In the genomic region with DNA sequence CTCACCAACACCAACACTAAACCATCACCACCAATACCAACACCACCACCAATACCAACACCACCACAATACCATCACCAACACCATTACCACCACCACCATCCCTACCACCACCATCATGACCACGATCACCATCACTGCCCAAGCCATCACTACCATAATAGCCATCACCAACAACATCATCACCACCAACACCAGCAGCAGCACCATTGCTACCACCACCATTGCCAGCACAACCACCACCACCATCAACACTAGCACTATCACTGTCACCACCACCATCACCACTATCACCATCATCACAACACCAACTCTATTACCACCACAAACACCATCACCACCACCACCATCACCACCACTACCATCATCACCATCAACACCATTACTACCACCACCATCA, we compare ENCODE assay signal across 11 cellular contexts.
"Had no signal": no experiment of that assay in that cellular context is flagged by ENCODE, and none has a peak within 500 bp of the region (broad histone marks: within the 10 kb centered on the region; RNA-seq: fewer than 3 reads in every experiment).

No MANE protein-coding gene starts in this region.

- H3K36me3 ChIP-seq: adrenal gland, cardiac muscle cell, esophagus squamous epithelium, vagina had no signal

- ATAC-seq: activated CD4-positive, alpha-beta T cell treated with anti-CD3 and anti-CD28 coated beads for 36 hours had no signal

- H3K27me3 Mint-ChIP-seq: activated CD4-positive, alpha-beta memory T cell treated with anti-CD3 and anti-CD28 coated beads for 36 hours; activated CD4-positive, alpha-beta T cell treated with anti-CD3 and anti-CD28 coated beads for 36 hours had no signal

- H3K27me3 ChIP-seq: adrenal gland, esophagus squamous epithelium, hepatocyte, vagina had no signal

- DNase-seq: activated CD4-positive, alpha-beta memory T cell treated with anti-CD3 and anti-CD28 coated beads for 36 hours; activated CD4-positive, alpha-beta T cell treated with anti-CD3 and anti-CD28 coated beads for 36 hours; activated CD8-positive, alpha-beta memory T cell treated with anti-CD3 and anti-CD28 coated beads, Interleukin-2, amount 50 U/mL, for 48 hours; activated naive CD4-positive, alpha-beta T cell treated with anti-CD3 and anti-CD28 coated beads for 36 hours; esophagus squamous epithelium; T-helper 2 cell had no signal

- H3K27ac Mint-ChIP-seq: activated CD4-positive, alpha-beta memory T cell treated with anti-CD3 and anti-CD28 coated beads for 36 hours; activated CD4-positive, alpha-beta T cell treated with anti-CD3 and anti-CD28 coated beads for 36 hours; activated naive CD4-positive, alpha-beta T cell treated with anti-CD3 and anti-CD28 coated beads for 36 hours; progenitor cell of endocrine pancreas had no signal

- H3K27ac ChIP-seq: cardiac muscle cell had no signal

- H3K9me3 ChIP-seq: adrenal gland, esophagus squamous epithelium, vagina had no signal

- H3K36me3 Mint-ChIP-seq: activated CD4-positive, alpha-beta memory T cell treated with anti-CD3 and anti-CD28 coated beads for 36 hours had no signal

- H3K4me3 ChIP-seq: adrenal gland, cardiac muscle cell, esophagus squamous epithelium, hepatocyte, vagina had no signal

- H3K4me3 Mint-ChIP-seq: activated CD4-positive, alpha-beta memory T cell treated with anti-CD3 and anti-CD28 coated beads for 36 hours; activated CD4-positive, alpha-beta T cell treated with anti-CD3 and anti-CD28 coated beads for 36 hours; activated naive CD4-positive, alpha-beta T cell treated with anti-CD3 and anti-CD28 coated beads for 36 hours had no signal
